Comparison of ENCODE assay signal across 22 cellular contexts in the genomic region with DNA sequence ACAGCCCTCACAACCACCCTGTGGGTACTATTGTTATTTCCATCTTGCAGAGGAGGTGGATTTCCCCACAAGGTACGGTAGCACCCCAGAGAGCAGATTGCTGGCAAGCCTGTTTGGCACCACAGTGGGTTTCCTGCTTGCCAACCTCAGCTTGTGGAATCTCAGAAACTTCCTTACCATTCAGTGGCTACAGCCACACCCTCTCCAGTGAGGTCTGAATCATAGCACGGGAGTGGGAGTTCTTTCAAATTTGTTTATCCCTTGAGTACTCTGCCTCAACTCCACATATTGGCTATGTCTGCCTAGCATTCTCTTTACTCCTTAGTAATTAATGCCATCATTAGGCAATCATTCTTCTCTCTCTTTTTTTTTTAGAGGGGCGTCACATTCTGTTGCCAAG.
A peak's percentile ranks its signal among the peaks of the same experiment; 100 is the strongest.
DNase-seq lines count a peak whose midpoint lies in the region; ATAC-seq, FAIRE-seq and TF ChIP-seq lines count a peak whose summit lies in the region.
"Had no signal": no experiment of that assay in that cellular context is flagged by ENCODE, and none has a peak within 500 bp of the region (broad histone marks: within the 10 kb centered on the region; RNA-seq: fewer than 3 reads in every experiment).

No MANE protein-coding gene starts in this region.

- no peaks in the 10 kb centered on the region for H3K27me3 ChIP-seq in bronchial epithelial cell (ENCODE audit: control insufficient read depth, insufficient read depth, low read length)
- no peaks in the 10 kb centered on the region for H3K27me3 ChIP-seq in GM23338 (ENCODE audit: insufficient read depth)
- H3K27me3 ChIP-seq: sigmoid colon, upper lobe of right lung had no signal

- peaks cover 5% of the 10 kb centered on the region for H3K27me3 Mint-ChIP-seq in GM23338 (ENCODE audit: insufficient read depth, low read depth, poor library complexity)

- no peaks in the 10 kb centered on the region for H3K36me3 ChIP-seq in bronchial epithelial cell (ENCODE audit: control insufficient read depth, insufficient read depth, low read length)
- H3K36me3 ChIP-seq in GM23338 (ENCODE audit: insufficient read depth), result no peaks in the 10 kb centered on the region
- H3K36me3 ChIP-seq: gastroesophageal sphincter, left ventricle myocardium inferior, sigmoid colon, upper lobe of right lung had no signal

- ATAC-seq in left lobe of liver (no peak), GM23338 (no peak)
- ATAC-seq: gastroesophageal sphincter; stimulated activated naive CD8-positive, alpha-beta T cell treated with anti-CD3 and anti-CD28 coated beads, Interleukin-15, Interleukin-2, amounts not matched to agents 100 U/mL and 50 U/mL, for 24 hours; upper lobe of right lung had no signal

- no peak for FAIRE-seq in bronchial epithelial cell (lab: Jason Lieb, UNC)

- no peaks in the 10 kb centered on the region for H3K9me2 ChIP-seq in GM23338 (ENCODE audit: insufficient read depth)

- no peak overlapping the region for H3K4me3 Mint-ChIP-seq in GM23338
- H3K4me3 Mint-ChIP-seq: endodermal cell had no signal

- H2AFZ ChIP-seq in GM23338, result no peak overlapping the region

- DNase-seq in AG10803 (ENCODE audit: low read depth) (peak; percentile 47), LHCN-M2 (ENCODE audit: low read depth) (peak; percentile 26), bronchial epithelial cell (ENCODE audit: low read depth) (peak; percentile 79), left lobe of liver (ENCODE audit: low spot score) (peak; percentile 8), DMS 273 (lab: John Stamatoyannopoulos, UW; ENCODE audit: unreplicated experiment) (no peak), Kasumi-1 (lab: John Stamatoyannopoulos, UW) (no peak), NOMO-1 treated with dmso at 0.1 percent for 144 hours (lab: John Stamatoyannopoulos, UW; ENCODE audit: unreplicated experiment) (no peak), GM23338 (ENCODE audit: low spot score) (no peak)
- DNase-seq: activated CD4-positive, CD25-positive, alpha-beta regulatory T cell treated with anti-CD3 and anti-CD28 coated beads, Interleukin-2, amount 50 U/mL, for 72 hours; DND-41; endodermal cell; left ventricle myocardium inferior; NCI-H1436; NCI-H774; occipital lobe; sigmoid colon; stimulated activated CD4-positive, alpha-beta T cell treated with anti-CD3 and anti-CD28 coated beads, Interleukin-1b, Interleukin-23, amount 100 ng/mL, for 48 hours; stimulated activated naive CD8-positive, alpha-beta T cell treated with anti-CD3 and anti-CD28 coated beads, Interleukin-15, Interleukin-2, amounts not matched to agents 100 U/mL and 50 U/mL, for 24 hours; T-helper 9 cell; upper lobe of right lung had no signal

- H3K9me3 Mint-ChIP-seq in GM23338, result peaks cover 20% of the 10 kb centered on the region

- no peaks in the 10 kb centered on the region for H3K79me2 ChIP-seq in GM23338 (replicated peaks; ENCODE audit: insufficient read depth)

- no peak for TF ChIP-seq CTCF in AG10803 (conservative IDR thresholded peaks at IDR 0.05; ENCODE audit: low read length)
- TF ChIP-seq CTCF in bronchial epithelial cell (IDR thresholded peaks at IDR 0.05; ENCODE audit: insufficient read depth, low read length, severe bottlenecking), result no peak
- TF ChIP-seq CTCF in GM23338 (conservative IDR thresholded peaks at IDR 0.05; ENCODE audit: low read depth in 2 of 2), result no peak

- no peaks in the 10 kb centered on the region for H3F3A ChIP-seq in GM23338 (replicated peaks; ENCODE audit: low read depth)

- H3K36me3 Mint-ChIP-seq in GM23338 (ENCODE audit: low read depth), result no peaks in the 10 kb centered on the region

- no peaks in the 10 kb centered on the region for H4K20me1 ChIP-seq in GM23338 (replicated peaks; ENCODE audit: insufficient read depth)

- H3K27ac Mint-ChIP-seq in GM23338, result no peak overlapping the region
- H3K27ac Mint-ChIP-seq: endodermal cell had no signal

- H3K27ac ChIP-seq in GM23338 (ENCODE audit: low read depth), result no peak overlapping the region
- H3K27ac ChIP-seq: gastroesophageal sphincter, left ventricle myocardium inferior, sigmoid colon, SK-N-MC, upper lobe of right lung had no signal

- no peak overlapping the region for H3K4me2 ChIP-seq in GM23338

- no peaks in the 10 kb centered on the region for H3K4me1 ChIP-seq in GM23338 (ENCODE audit: insufficient read depth)
- H3K4me1 ChIP-seq: gastroesophageal sphincter, left ventricle myocardium inferior, sigmoid colon, upper lobe of right lung had no signal

- H3K4me3 ChIP-seq in AG10803 (ENCODE audit: low read length) (no peak overlapping the region), bronchial epithelial cell (ENCODE audit: low read depth, low read length) (no peak overlapping the region), GM23338 (no peak overlapping the region)
- H3K4me3 ChIP-seq: gastroesophageal sphincter, left ventricle myocardium inferior, sigmoid colon, SK-N-MC, upper lobe of right lung had no signal

- no peaks in the 10 kb centered on the region; the same call in 2 of the 3 replicates for H3K4me1 Mint-ChIP-seq in GM23338
- H3K4me1 Mint-ChIP-seq: endodermal cell had no signal

TF ChIP-seq in GM23338, 12 proteins besides CTCF, POLR2A, EP300 and RAD21:
- TF ChIP-seq ZNF331 (CRISPR knock-in tag; IDR thresholded peaks at IDR 0.05; ENCODE audit: low read depth), result no peak
- no peak for TF ChIP-seq EZH2phosphoT487 (IDR thresholded peaks at IDR 0.05; ENCODE audit: unreplicated experiment)
- TF ChIP-seq, protein P1, sequence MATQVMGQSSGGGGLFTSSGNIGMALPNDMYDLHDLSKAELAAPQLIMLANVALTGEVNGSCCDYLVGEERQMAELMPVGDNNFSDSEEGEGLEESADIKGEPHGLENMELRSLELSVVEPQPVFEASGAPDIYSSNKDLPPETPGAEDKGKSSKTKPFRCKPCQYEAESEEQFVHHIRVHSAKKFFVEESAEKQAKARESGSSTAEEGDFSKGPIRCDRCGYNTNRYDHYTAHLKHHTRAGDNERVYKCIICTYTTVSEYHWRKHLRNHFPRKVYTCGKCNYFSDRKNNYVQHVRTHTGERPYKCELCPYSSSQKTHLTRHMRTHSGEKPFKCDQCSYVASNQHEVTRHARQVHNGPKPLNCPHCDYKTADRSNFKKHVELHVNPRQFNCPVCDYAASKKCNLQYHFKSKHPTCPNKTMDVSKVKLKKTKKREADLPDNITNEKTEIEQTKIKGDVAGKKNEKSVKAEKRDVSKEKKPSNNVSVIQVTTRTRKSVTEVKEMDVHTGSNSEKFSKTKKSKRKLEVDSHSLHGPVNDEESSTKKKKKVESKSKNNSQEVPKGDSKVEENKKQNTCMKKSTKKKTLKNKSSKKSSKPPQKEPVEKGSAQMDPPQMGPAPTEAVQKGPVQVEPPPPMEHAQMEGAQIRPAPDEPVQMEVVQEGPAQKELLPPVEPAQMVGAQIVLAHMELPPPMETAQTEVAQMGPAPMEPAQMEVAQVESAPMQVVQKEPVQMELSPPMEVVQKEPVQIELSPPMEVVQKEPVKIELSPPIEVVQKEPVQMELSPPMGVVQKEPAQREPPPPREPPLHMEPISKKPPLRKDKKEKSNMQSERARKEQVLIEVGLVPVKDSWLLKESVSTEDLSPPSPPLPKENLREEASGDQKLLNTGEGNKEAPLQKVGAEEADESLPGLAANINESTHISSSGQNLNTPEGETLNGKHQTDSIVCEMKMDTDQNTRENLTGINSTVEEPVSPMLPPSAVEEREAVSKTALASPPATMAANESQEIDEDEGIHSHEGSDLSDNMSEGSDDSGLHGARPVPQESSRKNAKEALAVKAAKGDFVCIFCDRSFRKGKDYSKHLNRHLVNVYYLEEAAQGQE (IDR thresholded peaks at IDR 0.05; ENCODE audit: unreplicated experiment), result no peak

Comparison
In these comparisons a context has a peak if more than half of its experiments do, and no peak if none do; other contexts are left out.
1. DNase-seq: peak in AG10803 (single experiment), LHCN-M2 (single experiment), bronchial epithelial cell (single experiment) and left lobe of liver (single experiment); none in DMS 273 (single experiment), Kasumi-1 (0 of 2), NOMO-1 treated with dmso at 0.1 percent for 144 hours (single experiment) and GM23338 (single experiment).